In the genomic region with DNA sequence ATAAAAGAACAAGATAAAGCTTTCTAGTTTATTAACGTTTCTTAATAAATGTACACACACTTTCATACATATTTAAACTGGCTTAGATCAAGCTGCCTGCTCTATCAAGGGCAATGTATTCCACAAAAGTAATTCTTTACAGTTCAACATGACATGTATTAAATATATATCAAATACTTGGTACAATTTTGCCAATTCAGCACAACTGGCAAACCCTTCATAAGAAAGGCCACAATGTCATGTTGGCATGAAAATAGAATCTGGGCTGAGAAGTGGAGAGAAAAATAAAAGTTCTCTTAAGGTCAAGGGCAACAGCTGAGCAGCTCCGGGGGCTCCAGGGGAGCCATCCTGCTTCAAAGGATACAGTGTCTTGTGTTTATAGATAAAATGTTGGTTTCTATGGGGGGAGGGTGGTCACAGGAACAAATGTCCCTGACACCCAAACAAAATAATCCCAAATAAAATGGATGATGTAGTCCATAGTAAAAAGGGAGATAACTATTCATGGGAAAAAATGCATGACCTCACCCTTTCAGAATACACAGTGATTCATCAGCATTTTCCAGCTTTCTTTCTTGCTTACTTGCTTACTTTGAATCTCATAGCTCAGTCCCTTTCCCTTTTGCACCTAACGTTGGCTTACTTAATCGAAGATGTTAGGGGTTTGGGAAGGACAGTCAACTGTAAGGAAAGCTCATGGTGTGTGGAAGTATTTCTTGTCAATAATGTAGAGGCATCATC, we compare ENCODE assay signal across 1 cellular context.
TF ChIP-seq lines count a peak whose summit lies in the region.

No MANE protein-coding gene starts in this region.

TF ChIP-seq in HCT116, 20 proteins besides CTCF, POLR2A, EP300 and RAD21 (continued from another document):
- TF ChIP-seq CBX3 (IDR thresholded peaks at IDR 0.05; ENCODE audit: low read depth) = peak; percentile 19; the same call in 1 of the 2 replicates
- TF ChIP-seq ELF1 (IDR thresholded peaks at IDR 0.05; ENCODE audit: borderline replicate concordance, low read depth) = no peak
- TF ChIP-seq JUND (IDR thresholded peaks at IDR 0.05) = peak; percentile 52; the same call in 1 of the 2 replicates
- no peak for TF ChIP-seq ZFX (IDR thresholded peaks at IDR 0.05)
- TF ChIP-seq, protein P1, sequence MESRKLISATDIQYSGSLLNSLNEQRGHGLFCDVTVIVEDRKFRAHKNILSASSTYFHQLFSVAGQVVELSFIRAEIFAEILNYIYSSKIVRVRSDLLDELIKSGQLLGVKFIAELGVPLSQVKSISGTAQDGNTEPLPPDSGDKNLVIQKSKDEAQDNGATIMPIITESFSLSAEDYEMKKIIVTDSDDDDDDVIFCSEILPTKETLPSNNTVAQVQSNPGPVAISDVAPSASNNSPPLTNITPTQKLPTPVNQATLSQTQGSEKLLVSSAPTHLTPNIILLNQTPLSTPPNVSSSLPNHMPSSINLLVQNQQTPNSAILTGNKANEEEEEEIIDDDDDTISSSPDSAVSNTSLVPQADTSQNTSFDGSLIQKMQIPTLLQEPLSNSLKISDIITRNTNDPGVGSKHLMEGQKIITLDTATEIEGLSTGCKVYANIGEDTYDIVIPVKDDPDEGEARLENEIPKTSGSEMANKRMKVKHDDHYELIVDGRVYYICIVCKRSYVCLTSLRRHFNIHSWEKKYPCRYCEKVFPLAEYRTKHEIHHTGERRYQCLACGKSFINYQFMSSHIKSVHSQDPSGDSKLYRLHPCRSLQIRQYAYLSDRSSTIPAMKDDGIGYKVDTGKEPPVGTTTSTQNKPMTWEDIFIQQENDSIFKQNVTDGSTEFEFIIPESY (IDR thresholded peaks at IDR 0.05; ENCODE audit: extremely low read depth, insufficient replicate concordance, low read length) = no peak
- no peak for TF ChIP-seq CEBPB (IDR thresholded peaks at IDR 0.05; ENCODE audit: low read depth)
- TF ChIP-seq, protein P2, sequence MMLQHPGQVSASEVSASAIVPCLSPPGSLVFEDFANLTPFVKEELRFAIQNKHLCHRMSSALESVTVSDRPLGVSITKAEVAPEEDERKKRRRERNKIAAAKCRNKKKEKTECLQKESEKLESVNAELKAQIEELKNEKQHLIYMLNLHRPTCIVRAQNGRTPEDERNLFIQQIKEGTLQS (IDR thresholded peaks at IDR 0.05) = peak; percentile 39; the same call in 1 of the 2 replicates
- no peak for TF ChIP-seq EZH2 (IDR thresholded peaks at IDR 0.05)
- TF ChIP-seq POLR2AphosphoS5 (IDR thresholded peaks at IDR 0.05; ENCODE audit: low read depth, low read length) = no peak
- TF ChIP-seq, protein P3, sequence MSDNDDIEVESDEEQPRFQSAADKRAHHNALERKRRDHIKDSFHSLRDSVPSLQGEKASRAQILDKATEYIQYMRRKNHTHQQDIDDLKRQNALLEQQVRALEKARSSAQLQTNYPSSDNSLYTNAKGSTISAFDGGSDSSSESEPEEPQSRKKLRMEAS (IDR thresholded peaks at IDR 0.05) = no peak
